8 cellular contexts compared by ENCODE assay signal in genomic region chr5:177509361-177509951, GRCh38. TPM values are rescaled to one million over a fixed set of nuclear protein-coding genes. Genes with fewer than 3 reads are reported as not detected.
A peak's percentile ranks its signal among the peaks of the same experiment; 100 is the strongest.
DNase-seq lines count a peak whose midpoint lies in the region; ATAC-seq and TF ChIP-seq lines count a peak whose summit lies in the region.

DOK3 (minus strand) TSS chr5:177509826; CDS start chr5:177509540, 286 bp downstream.

- ATAC-seq in HG03439 (IDR thresholded peaks at IDR 0.05; ENCODE audit: unreplicated experiment) (peak; percentile 26), HG03280 (IDR thresholded peaks at IDR 0.05; ENCODE audit: unreplicated experiment) (no peak)

- H3K27ac ChIP-seq in coronary artery, result peak within 1 kb of the TSS in 1 of 2 donors; percentile 79

- no peaks in the 10 kb centered on the region for H3K4me1 Mint-ChIP-seq in progenitor cell of endocrine pancreas (ENCODE audit: low read depth)

- H3K9me3 Mint-ChIP-seq in progenitor cell of endocrine pancreas (ENCODE audit: low read depth), result no peaks in the 10 kb centered on the region

- peak within 1 kb of the TSS; percentile 54 for H3K4me3 ChIP-seq in coronary artery

- no peak within 1 kb of the TSS for H3K4me3 Mint-ChIP-seq in progenitor cell of endocrine pancreas (ENCODE audit: low read depth)

- H3K27me3 Mint-ChIP-seq in progenitor cell of endocrine pancreas, result no peaks in the 10 kb centered on the region

- peak; percentile 52 for TF ChIP-seq POLR2A in GM18526 (IDR thresholded peaks at IDR 0.05; ENCODE audit: extremely low read depth, insufficient read length)

- peaks cover 20% of the 10 kb centered on the region for H3K36me3 Mint-ChIP-seq in progenitor cell of endocrine pancreas (ENCODE audit: insufficient read depth)

- DNase-seq in coronary artery (ENCODE audit: low spot score), result no peak
- DNase-seq in progenitor cell of endocrine pancreas (ENCODE audit: low spot score, unreplicated experiment), result no peak
- no peak for DNase-seq in NCI-H82 (lab: John Stamatoyannopoulos, UW)
- no peak for DNase-seq in NCI-H2107 (lab: John Stamatoyannopoulos, UW)
- DNase-seq in SHP77 treated with DMSO at 0.1 percent for 48 hours (lab: John Stamatoyannopoulos, UW), result no peak

- H3K27ac Mint-ChIP-seq in progenitor cell of endocrine pancreas, result peak within 1 kb of the TSS; percentile 86

- no peak for TF ChIP-seq CTCF in coronary artery (IDR thresholded peaks at IDR 0.05)
- TF ChIP-seq CTCF in progenitor cell of endocrine pancreas (IDR thresholded peaks at IDR 0.05; ENCODE audit: unreplicated experiment), result no peak

RNA-seq across cellular contexts. Expression of gene DOK3, which starts in this region (rescaled TPM):
- 11.6 and 13.7 TPM in 2 replicates for total RNA-seq in progenitor cell of endocrine pancreas
